1 cellular context compared by ENCODE assay signal in the genomic region with DNA sequence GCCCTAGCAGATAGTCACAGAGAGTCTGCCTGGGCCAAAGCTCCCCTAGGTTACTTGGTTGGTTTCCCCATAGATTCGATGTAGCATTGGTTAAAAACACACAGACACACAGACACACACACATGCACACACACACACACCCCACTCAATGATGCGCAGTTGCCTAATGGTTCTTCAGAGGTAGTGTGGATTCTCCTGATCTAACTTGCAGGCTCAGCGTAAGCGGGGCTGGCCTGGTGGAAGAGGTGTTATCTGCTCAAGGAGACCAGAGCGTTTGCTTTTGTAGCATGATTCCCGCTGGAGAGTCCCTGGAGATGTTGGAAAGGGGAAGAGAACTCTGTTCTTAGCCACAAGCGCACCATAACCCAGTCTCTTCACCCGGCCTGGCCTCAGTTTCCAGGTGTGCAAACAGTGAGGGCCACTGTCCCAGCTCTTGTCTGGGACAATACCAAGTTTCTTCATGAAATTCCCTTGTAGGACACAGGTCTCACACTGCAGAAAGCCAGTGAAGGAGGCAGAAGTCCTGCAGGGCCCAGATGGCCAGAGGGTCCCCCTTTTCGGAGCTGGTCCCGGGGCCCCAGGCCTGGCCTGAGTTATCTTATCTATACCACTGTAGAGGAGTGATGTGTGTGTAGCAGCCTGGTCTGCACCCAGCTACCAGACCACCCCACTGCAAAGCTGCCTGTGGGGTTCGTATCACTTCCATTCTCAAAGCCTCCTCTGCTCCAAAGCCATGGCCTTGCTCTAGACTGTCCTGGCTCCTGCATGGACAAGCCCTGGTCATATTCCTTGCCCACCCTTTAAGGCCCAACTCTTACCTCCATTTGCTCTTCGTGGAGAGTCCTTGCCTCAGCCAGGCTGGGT.
TF ChIP-seq lines count a peak whose summit lies in the region.

No MANE protein-coding gene starts in this region.

TF ChIP-seq in endothelial cell of umbilical vein, 7 proteins besides CTCF, POLR2A, EP300 and RAD21:
- TF ChIP-seq JUN (IDR thresholded peaks at IDR 0.05; ENCODE audit: borderline replicate concordance, insufficient read depth, insufficient read length, low read depth) (no peak), FOS (IDR thresholded peaks at IDR 0.05; ENCODE audit: borderline replicate concordance, insufficient read depth, low read length) (no peak), EZH2 (IDR thresholded peaks at IDR 0.05; ENCODE audit: borderline replicate concordance, low read depth, low read length, severe bottlenecking) (no peak), POLR2AphosphoS5 (IDR thresholded peaks at IDR 0.05; ENCODE audit: insufficient read depth, low read depth, low read length) (no peak), MAX (IDR thresholded peaks at IDR 0.05; ENCODE audit: insufficient read depth, insufficient read length) (no peak), GATA2 (IDR thresholded peaks at IDR 0.05; ENCODE audit: insufficient read depth, insufficient read length, low read depth, low read length) (no peak), MYC (IDR thresholded peaks at IDR 0.05; ENCODE audit: low read depth, low read length) (no peak)
